Comparison of ENCODE assay signal across 19 cellular contexts in the genomic region with DNA sequence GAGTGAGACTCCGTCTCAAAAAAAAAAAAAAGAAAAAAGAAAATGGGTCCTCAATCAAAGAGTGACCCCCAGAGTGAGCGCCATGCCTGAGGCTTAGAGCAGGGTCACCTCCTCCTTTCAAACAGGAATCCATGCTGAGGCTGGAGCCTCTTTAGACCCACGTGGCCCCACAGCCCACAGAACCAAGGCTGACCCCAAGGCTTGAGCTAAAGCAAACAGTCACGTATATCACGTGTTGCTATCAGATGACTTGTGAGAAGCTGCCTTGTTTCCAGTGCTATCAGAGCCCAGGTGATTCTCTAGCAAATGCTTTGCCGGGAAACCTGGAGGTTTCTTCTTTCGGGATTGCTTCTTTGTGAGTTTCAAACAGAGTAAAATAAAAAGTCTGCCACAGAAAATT. TPM values are rescaled to one million over a fixed set of nuclear protein-coding genes. Genes with fewer than 3 reads are reported as not detected.
A peak's percentile ranks its signal among the peaks of the same experiment; 100 is the strongest.
DNase-seq lines count a peak whose midpoint lies in the region; ATAC-seq, FAIRE-seq and TF ChIP-seq lines count a peak whose summit lies in the region.
"Had no signal": no experiment of that assay in that cellular context is flagged by ENCODE, and none has a peak within 500 bp of the region (broad histone marks: within the 10 kb centered on the region; RNA-seq: fewer than 3 reads in every experiment).

No MANE protein-coding gene starts in this region.

- H3K9ac ChIP-seq in neuronal stem cell (ENCODE audit: low read depth, low read length, poor library complexity) = no peak overlapping the region

- no peak overlapping the region for H2BK5ac ChIP-seq in neuronal stem cell (ENCODE audit: low read length)

- TF ChIP-seq RAD21 in A549 (conservative IDR thresholded peaks at IDR 0.05 in 1 of 2, IDR thresholded peaks at IDR 0.05 in 1 of 2) = no peak

- TF ChIP-seq POLR2A in A549 (IDR thresholded peaks at IDR 0.05; ENCODE audit: low read length) = no peak

- no peak overlapping the region for H3K4ac ChIP-seq in neuronal stem cell (ENCODE audit: low read length)

- no peak overlapping the region for H3K23ac ChIP-seq in neuronal stem cell (ENCODE audit: low read depth, low read length, poor library complexity)

- H3K4me3 ChIP-seq in A549 = no peak overlapping the region
- no peak overlapping the region for H3K4me3 ChIP-seq in neuronal stem cell (ENCODE audit: low read length in 2 of 2)
- H3K4me3 ChIP-seq: ovary, PC-9, vagina had no signal

- ATAC-seq in A549 (no peak; a peak in 1 of 6 replicates), HG02884 (IDR thresholded peaks at IDR 0.05; ENCODE audit: unreplicated experiment) (no peak), HG02840 (IDR thresholded peaks at IDR 0.05; ENCODE audit: low FRiP score, unreplicated experiment) (no peak), GM21786 (IDR thresholded peaks at IDR 0.05; ENCODE audit: unreplicated experiment) (no peak)
- ATAC-seq: naive thymus-derived CD8-positive, alpha-beta T cell had no signal

- CTCF ChIA-PET in A549 (lab: Yijun Ruan, JAX) = interaction anchor here (0.6 to 3.4 kb wide), 3 partner anchors 162 to 256 kb away, joined by 3 to 18 read pairs (median 4); no protein-coding TSS in a partner anchor

- no peak for FAIRE-seq in A549 (lab: Jason Lieb, UNC)
- FAIRE-seq: bronchial epithelial cell had no signal

- H3K4me3 Mint-ChIP-seq in chondrocyte (ENCODE audit: unreplicated experiment) = no peak overlapping the region
- H3K4me3 Mint-ChIP-seq: activated CD4-positive, alpha-beta T cell treated with anti-CD3 and anti-CD28 coated beads, Interleukin-2, amount 10 ng/mL, durations not matched to agents 7 days and 5 days; CD4-positive, alpha-beta memory T cell; naive thymus-derived CD8-positive, alpha-beta T cell had no signal

- H3K79me1 ChIP-seq in neuronal stem cell (ENCODE audit: low read depth, low read length) = peaks cover 2% of the 10 kb centered on the region

- no peaks in the 10 kb centered on the region for H3K9me3 Mint-ChIP-seq in chondrocyte (ENCODE audit: low read depth)
- H3K9me3 Mint-ChIP-seq: activated CD4-positive, alpha-beta T cell treated with anti-CD3 and anti-CD28 coated beads, Interleukin-2, amount 10 ng/mL, durations not matched to agents 7 days and 5 days; naive thymus-derived CD8-positive, alpha-beta T cell had no signal

- WGBS in A549 (ENCODE audit: missing lambda C conversion rate) = 58% methylated on average over 7 of the region's 7 CpGs
- WGBS in neuronal stem cell (ENCODE audit: extremely low coverage in 2 of 2, insufficient read length in 2 of 2, insufficient replicate concordance in 1 of 2), 2 donors = no CpG with 5 or more reads among the region's 7 CpGs

- DNase-seq in A549 (ENCODE audit: low read depth in 1 of 2, low spot score in 1 of 2) = no peak
- DNase-seq in DMS53 (lab: John Stamatoyannopoulos, UW) = peak; percentile 75
- DNase-seq in chondrocyte (ENCODE audit: low spot score) = peak; percentile 27
- DNase-seq in neuronal stem cell (ENCODE audit: low spot score) = no peak
- DNase-seq: activated CD4-positive, alpha-beta T cell treated with anti-CD3 and anti-CD28 coated beads, Interleukin-2, amount 10 ng/mL, durations not matched to agents 7 days and 5 days; CD4-positive, alpha-beta memory T cell; DMS79; glutamatergic neuron; mesendoderm; naive thymus-derived CD8-positive, alpha-beta T cell; NCI-H1105; PC-9; substantia nigra had no signal

- no peak overlapping the region for H2BK12ac ChIP-seq in neuronal stem cell (ENCODE audit: low read length)

- H3K27ac ChIP-seq in A549 (no peak overlapping the region), neuronal stem cell (replicated peaks; ENCODE audit: low read length) (no peak overlapping the region)
- H3K27ac ChIP-seq: ovary, PC-9, vagina had no signal

- no peak for TF ChIP-seq CTCF in A549 (IDR thresholded peaks at IDR 0.05)
- TF ChIP-seq CTCF in chondrocyte (IDR thresholded peaks at IDR 0.05) = no peak

- TF ChIP-seq EP300 in A549 (IDR thresholded peaks at IDR 0.05) = no peak

- H3K9me3 ChIP-seq in A549 = no peaks in the 10 kb centered on the region
- H3K9me3 ChIP-seq in neuronal stem cell (replicated peaks in 1 of 2; ENCODE audit: control insufficient read depth in 2 of 2, insufficient read depth in 1 of 2, low read depth in 1 of 2, low read length in 2 of 2) = no peaks in the 10 kb centered on the region
- H3K9me3 ChIP-seq: ovary, vagina had no signal

- H3K18ac ChIP-seq in neuronal stem cell (ENCODE audit: low read length) = no peak overlapping the region

- H2AFZ ChIP-seq in neuronal stem cell (ENCODE audit: low read length) = peak overlapping the region; percentile 61
- H2AFZ ChIP-seq: PC-9 had no signal

- H4K8ac ChIP-seq in neuronal stem cell (ENCODE audit: low read depth, low read length) = no peak overlapping the region

- no peaks in the 10 kb centered on the region for H3K27me3 Mint-ChIP-seq in chondrocyte (ENCODE audit: low read depth)
- H3K27me3 Mint-ChIP-seq: activated CD4-positive, alpha-beta T cell treated with anti-CD3 and anti-CD28 coated beads, Interleukin-2, amount 10 ng/mL, durations not matched to agents 7 days and 5 days; CD4-positive, alpha-beta memory T cell; naive thymus-derived CD8-positive, alpha-beta T cell had no signal

- no peak overlapping the region for H4K91ac ChIP-seq in neuronal stem cell (ENCODE audit: low read depth, low read length, poor library complexity)

- H3K36me3 ChIP-seq in neuronal stem cell (replicated peaks in 1 of 2; ENCODE audit: control insufficient read depth in 2 of 2, insufficient read depth in 2 of 2, low read length in 2 of 2) = peaks cover 0 to 7% of the 10 kb centered on the region in 2 donors
- H3K36me3 ChIP-seq: ovary, vagina had no signal

- no peaks in the 10 kb centered on the region for H3K4me1 ChIP-seq in A549
- no peaks in the 10 kb centered on the region for H3K4me1 ChIP-seq in neuronal stem cell (ENCODE audit: control insufficient read depth in 2 of 2, insufficient read depth in 1 of 2, low read depth in 1 of 2, low read length in 2 of 2)

- POLR2A ChIA-PET in A549 (lab: Yijun Ruan, JAX) = no interaction called here

- no peak overlapping the region for H3K27ac Mint-ChIP-seq in chondrocyte (ENCODE audit: unreplicated experiment)
- H3K27ac Mint-ChIP-seq: activated CD4-positive, alpha-beta T cell treated with anti-CD3 and anti-CD28 coated beads, Interleukin-2, amount 10 ng/mL, durations not matched to agents 7 days and 5 days had no signal

- H3K36me3 Mint-ChIP-seq in chondrocyte (ENCODE audit: low read depth) = no peaks in the 10 kb centered on the region

- H3K4me2 ChIP-seq in A549 = no peak overlapping the region
- no peak overlapping the region for H3K4me2 ChIP-seq in neuronal stem cell (ENCODE audit: insufficient read depth, low read length, poor library complexity, severe bottlenecking)
- H3K4me2 ChIP-seq: PC-9 had no signal

- H2AK5ac ChIP-seq in neuronal stem cell (ENCODE audit: low read depth, low read length) = no peak overlapping the region

- no peaks in the 10 kb centered on the region for H3K4me1 Mint-ChIP-seq in chondrocyte (ENCODE audit: low read depth)
- H3K4me1 Mint-ChIP-seq: activated CD4-positive, alpha-beta T cell treated with anti-CD3 and anti-CD28 coated beads, Interleukin-2, amount 10 ng/mL, durations not matched to agents 7 days and 5 days; CD4-positive, alpha-beta memory T cell; naive thymus-derived CD8-positive, alpha-beta T cell had no signal

- H3K27me3 ChIP-seq in neuronal stem cell (ENCODE audit: control insufficient read depth in 3 of 3, insufficient read depth in 3 of 3, low read depth in 1 of 3, low read length in 3 of 3) = no peaks in the 10 kb centered on the region
- H3K27me3 ChIP-seq: ovary, vagina had no signal

- no peak overlapping the region for H2BK15ac ChIP-seq in neuronal stem cell (ENCODE audit: low read length)

- no peak overlapping the region for H3K14ac ChIP-seq in neuronal stem cell (ENCODE audit: low read length)

- no peak overlapping the region for H2BK120ac ChIP-seq in neuronal stem cell (ENCODE audit: low read depth, low read length)

TF ChIP-seq in A549, 52 proteins besides CTCF, POLR2A, EP300 and RAD21:
- TF ChIP-seq, protein P1, sequence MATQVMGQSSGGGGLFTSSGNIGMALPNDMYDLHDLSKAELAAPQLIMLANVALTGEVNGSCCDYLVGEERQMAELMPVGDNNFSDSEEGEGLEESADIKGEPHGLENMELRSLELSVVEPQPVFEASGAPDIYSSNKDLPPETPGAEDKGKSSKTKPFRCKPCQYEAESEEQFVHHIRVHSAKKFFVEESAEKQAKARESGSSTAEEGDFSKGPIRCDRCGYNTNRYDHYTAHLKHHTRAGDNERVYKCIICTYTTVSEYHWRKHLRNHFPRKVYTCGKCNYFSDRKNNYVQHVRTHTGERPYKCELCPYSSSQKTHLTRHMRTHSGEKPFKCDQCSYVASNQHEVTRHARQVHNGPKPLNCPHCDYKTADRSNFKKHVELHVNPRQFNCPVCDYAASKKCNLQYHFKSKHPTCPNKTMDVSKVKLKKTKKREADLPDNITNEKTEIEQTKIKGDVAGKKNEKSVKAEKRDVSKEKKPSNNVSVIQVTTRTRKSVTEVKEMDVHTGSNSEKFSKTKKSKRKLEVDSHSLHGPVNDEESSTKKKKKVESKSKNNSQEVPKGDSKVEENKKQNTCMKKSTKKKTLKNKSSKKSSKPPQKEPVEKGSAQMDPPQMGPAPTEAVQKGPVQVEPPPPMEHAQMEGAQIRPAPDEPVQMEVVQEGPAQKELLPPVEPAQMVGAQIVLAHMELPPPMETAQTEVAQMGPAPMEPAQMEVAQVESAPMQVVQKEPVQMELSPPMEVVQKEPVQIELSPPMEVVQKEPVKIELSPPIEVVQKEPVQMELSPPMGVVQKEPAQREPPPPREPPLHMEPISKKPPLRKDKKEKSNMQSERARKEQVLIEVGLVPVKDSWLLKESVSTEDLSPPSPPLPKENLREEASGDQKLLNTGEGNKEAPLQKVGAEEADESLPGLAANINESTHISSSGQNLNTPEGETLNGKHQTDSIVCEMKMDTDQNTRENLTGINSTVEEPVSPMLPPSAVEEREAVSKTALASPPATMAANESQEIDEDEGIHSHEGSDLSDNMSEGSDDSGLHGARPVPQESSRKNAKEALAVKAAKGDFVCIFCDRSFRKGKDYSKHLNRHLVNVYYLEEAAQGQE (IDR thresholded peaks at IDR 0.05) = no peak
- TF ChIP-seq, protein P2, sequence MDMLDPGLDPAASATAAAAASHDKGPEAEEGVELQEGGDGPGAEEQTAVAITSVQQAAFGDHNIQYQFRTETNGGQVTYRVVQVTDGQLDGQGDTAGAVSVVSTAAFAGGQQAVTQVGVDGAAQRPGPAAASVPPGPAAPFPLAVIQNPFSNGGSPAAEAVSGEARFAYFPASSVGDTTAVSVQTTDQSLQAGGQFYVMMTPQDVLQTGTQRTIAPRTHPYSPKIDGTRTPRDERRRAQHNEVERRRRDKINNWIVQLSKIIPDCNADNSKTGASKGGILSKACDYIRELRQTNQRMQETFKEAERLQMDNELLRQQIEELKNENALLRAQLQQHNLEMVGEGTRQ (IDR thresholded peaks at IDR 0.05) = peak; percentile 43; the same call in 1 of the 2 replicates

RNA-seq across cellular contexts. Expression of a gene that starts 31.7 kb away (rescaled TPM):
- 187 and 379 TPM in 2 replicates for polyA plus RNA-seq in A549 (2011; rRNA removed)
- 156 and 163 TPM in 2 replicates for polyA plus RNA-seq in A549 (2012; cell fraction: cytosol; rRNA removed)
- polyA plus RNA-seq in A549 (2012; cell fraction: nucleus; rRNA removed) = 1,193 and 1,318 TPM in 2 replicates
- 154 to 197 TPM (median 177 TPM) in 3 replicates for polyA plus RNA-seq in A549 (2017; fragmentation: RNase III; extraction: RNeasy Plus Mini Kit Qiagen cat#74134 plus additional on column Dnase treatment)
- polyA minus RNA-seq in A549 (2011; rRNA and poly(A)+ RNA removed) = 837 and 1,039 TPM in 2 replicates
- 718 to 842 TPM (median 735 TPM) in 3 replicates for total RNA-seq in chondrocyte
- polyA plus RNA-seq in neuronal stem cell (2013, experiment 1 of 2) = 54.3 TPM
- 50.1 TPM for polyA plus RNA-seq in neuronal stem cell (2013, experiment 2 of 2)

Comparison
In these comparisons a context has a peak if more than half of its experiments do, and no peak if none do; other contexts are left out.
1. DNase-seq: peak in DMS53 (single experiment) and chondrocyte (single experiment); none in A549 (0 of 2) and neuronal stem cell (single experiment).